In genomic region chr11:71091506-71092265, GRCh38 we compare ENCODE assay signal across 25 cellular contexts.
"Had no signal": no experiment of that assay in that cellular context is flagged by ENCODE, and none has a peak within 500 bp of the region (broad histone marks: within the 10 kb centered on the region; RNA-seq: fewer than 3 reads in every experiment).

No MANE protein-coding gene starts in this region.

- H3K4me1 ChIP-seq: colonic mucosa, esophagus muscularis mucosa, esophagus squamous epithelium, foreskin keratinocyte, gastrocnemius medialis, gastroesophageal sphincter, heart left ventricle, heart right ventricle had no signal

- H3K4me3 Mint-ChIP-seq: dendritic cell treated with granulocyte-macrophage colony-stimulating factor and Interleukin-4, amounts not matched to agents 40 ng/mL and 50 ng/mL, for 4 days; effector memory CD8-positive, alpha-beta T cell; endodermal cell had no signal

- H3K9me3 Mint-ChIP-seq: dendritic cell treated with granulocyte-macrophage colony-stimulating factor and Interleukin-4, amounts not matched to agents 40 ng/mL and 50 ng/mL, for 4 days; effector memory CD8-positive, alpha-beta T cell; endodermal cell had no signal

- H3K9me3 ChIP-seq: colonic mucosa, esophagus muscularis mucosa, esophagus squamous epithelium, gastrocnemius medialis, gastroesophageal sphincter, heart left ventricle, heart right ventricle had no signal

- H3K4me1 Mint-ChIP-seq: endodermal cell had no signal

- H3K27ac Mint-ChIP-seq: dendritic cell treated with granulocyte-macrophage colony-stimulating factor and Interleukin-4, amounts not matched to agents 40 ng/mL and 50 ng/mL, for 4 days; effector memory CD8-positive, alpha-beta T cell; endodermal cell had no signal

- H3K36me3 ChIP-seq: colonic mucosa, esophagus muscularis mucosa, esophagus squamous epithelium, gastrocnemius medialis, gastroesophageal sphincter, heart left ventricle, heart right ventricle had no signal

- DNase-seq: colonic mucosa; cortex of kidney; dermis blood vessel endothelial cell; dorsolateral prefrontal cortex; effector CD4-positive, alpha-beta T cell; effector CD8-positive, alpha-beta T cell; effector memory CD4-positive, alpha-beta T cell; effector memory CD8-positive, alpha-beta T cell; endodermal cell; erythroblast; esophagus squamous epithelium; foreskin fibroblast; foreskin keratinocyte; foreskin melanocyte; gastrocnemius medialis; glutamatergic neuron; head of caudate nucleus; heart right ventricle had no signal

- ATAC-seq: effector memory CD8-positive, alpha-beta T cell; esophagus mucosa; foreskin keratinocyte; gastrocnemius medialis; gastroesophageal sphincter; heart left ventricle; heart right ventricle had no signal

- H3K27ac ChIP-seq: colonic mucosa, coronary artery, dorsolateral prefrontal cortex, epithelial cell of prostate, esophagus muscularis mucosa, esophagus squamous epithelium, foreskin keratinocyte, gastrocnemius medialis, gastroesophageal sphincter, heart left ventricle, heart right ventricle had no signal

- H3K27me3 ChIP-seq: colonic mucosa, esophagus squamous epithelium, foreskin keratinocyte had no signal

- H3K4me3 ChIP-seq: colonic mucosa, coronary artery, dorsolateral prefrontal cortex, esophagus muscularis mucosa, esophagus squamous epithelium, gastrocnemius medialis, gastroesophageal sphincter, heart left ventricle, heart right ventricle had no signal
